Comparison of ENCODE assay signal across 21 cellular contexts in genomic region chr17:43533699-43534098, GRCh38. TPM values are rescaled to one million over a fixed set of nuclear protein-coding genes. Genes with fewer than 3 reads are reported as not detected.
DNase-seq lines count a peak whose midpoint lies in the region; ATAC-seq and TF ChIP-seq lines count a peak whose summit lies in the region.
"Had no signal": no experiment of that assay in that cellular context is flagged by ENCODE, and none has a peak within 500 bp of the region (broad histone marks: within the 10 kb centered on the region; RNA-seq: fewer than 3 reads in every experiment).

No MANE protein-coding gene starts in this region.

- H4K20me1 ChIP-seq in PC-3 (ENCODE audit: low read length), result no peaks in the 10 kb centered on the region

- intact Hi-C loops in MCF 10A (cut with micrococcal nuclease) (no loop called here), breast epithelium (cut with DNase I; ENCODE audit: low total_unique reads) (no loop called here), PC-3 (cut with micrococcal nuclease) (no loop called here), aorta (cut with DNase I) (no loop called here)

- TF ChIP-seq CTCF in MCF 10A (IDR thresholded peaks at IDR 0.05; ENCODE audit: unreplicated experiment) (no peak), breast epithelium (IDR thresholded peaks at IDR 0.05) (no peak), PC-3 (conservative IDR thresholded peaks at IDR 0.05; ENCODE audit: low read depth, low read length) (peak; percentile 26; the same call in 1 of the 2 replicates), epithelial cell of proximal tubule (conservative IDR thresholded peaks at IDR 0.05; ENCODE audit: low read depth, low read length) (peak; percentile 6)

- H3K4me3 Mint-ChIP-seq in MCF 10A (ENCODE audit: unreplicated experiment), result no peak overlapping the region
- H3K4me3 Mint-ChIP-seq: CD4-positive, alpha-beta memory T cell had no signal

- H3K36me3 Mint-ChIP-seq in MCF 10A (ENCODE audit: insufficient read depth, unreplicated experiment), result peaks cover under 1% of the 10 kb centered on the region

- no peaks in the 10 kb centered on the region for H3F3A ChIP-seq in PC-3 (ENCODE audit: low read length, unreplicated experiment)

- no peak overlapping the region for H3K9ac ChIP-seq in PC-3 (ENCODE audit: low read length)
- H3K9ac ChIP-seq: BLaER1 had no signal

- BruUV-seq in MCF 10A (replicated peaks; lab: Mats Ljungman, UMichigan) (no TSS peak), PC-3 (replicated peaks; lab: Mats Ljungman, UMichigan) (no TSS peak)

- H3K9me3 ChIP-seq in breast epithelium (no peaks in the 10 kb centered on the region), PC-3 (ENCODE audit: low read length) (no peaks in the 10 kb centered on the region), aorta (ENCODE audit: control insufficient read depth, low read length) (no peaks in the 10 kb centered on the region)
- H3K9me3 ChIP-seq: BLaER1, SJCRH30 had no signal

- H3K4me1 Mint-ChIP-seq in MCF 10A (ENCODE audit: insufficient read depth, unreplicated experiment), result peaks cover 11% of the 10 kb centered on the region

- DNase-seq in MCF 10A (ENCODE audit: unreplicated experiment), result no peak
- DNase-seq in breast epithelium (ENCODE audit: low spot score in 2 of 2), result no peak
- no peak for DNase-seq in PC-3
- no peak for DNase-seq in epithelial cell of proximal tubule (ENCODE audit: low read depth)
- peak in 1 of 2 donors; percentile 51 for DNase-seq in aorta
- no peak for DNase-seq in retina
- DNase-seq in epidermal melanocyte (ENCODE audit: insufficient read length, low spot score), result no peak
- DNase-seq: 8988T; CD4-positive, alpha-beta memory T cell; DMS53; KG1; MV-4-11; NCI-H1417 treated with DMSO at 0.1 percent for 48 hours; NCI-H187 treated with DMSO at 0.1 percent for 48 hours; NCI-H2227 treated with DMSO at 0.1 percent for 48 hours; NCI-H510A treated with DMSO at 0.1 percent for 48 hours; NCI-H774; OCI-M1; SJCRH30 had no signal

- WGBS in aorta, 2 donors, result 99% methylated on average over 4 of the region's 4 CpGs

- no peak overlapping the region for H3K4me3 ChIP-seq in breast epithelium
- no peak overlapping the region for H3K4me3 ChIP-seq in PC-3 (ENCODE audit: low read length)
- no peak overlapping the region for H3K4me3 ChIP-seq in epithelial cell of proximal tubule (ENCODE audit: low read depth, low read length)
- H3K4me3 ChIP-seq in aorta (ENCODE audit: low read length in 2 of 2), result no peak overlapping the region
- H3K4me3 ChIP-seq: BLaER1, SJCRH30 had no signal

- H3K79me2 ChIP-seq in PC-3 (ENCODE audit: low read length), result no peaks in the 10 kb centered on the region

- H3K9me3 Mint-ChIP-seq in MCF 10A (ENCODE audit: unreplicated experiment), result no peaks in the 10 kb centered on the region

- CTCF ChIA-PET in MCF 10A (lab: Yijun Ruan, JAX), result interaction anchor here (0.8 to 2.2 kb wide), 4 partner anchors 10 to 233 kb away, joined by 3 to 7 read pairs (median 4); no protein-coding TSS in a partner anchor
- CTCF ChIA-PET in PC-3 (lab: Charles Lee), result no interaction called here

- H2AFZ ChIP-seq in PC-3 (ENCODE audit: low read length), result no peak overlapping the region

- ATAC-seq in PC-3 (no peak; the same call in 1 of the 2 replicates), aorta (ENCODE audit: low FRiP score) (peak; percentile 9), GM18861 (IDR thresholded peaks at IDR 0.05; ENCODE audit: unreplicated experiment) (no peak)

- no peaks in the 10 kb centered on the region for H3K27me3 Mint-ChIP-seq in MCF 10A (ENCODE audit: insufficient read depth, unreplicated experiment)
- H3K27me3 Mint-ChIP-seq: CD4-positive, alpha-beta memory T cell had no signal

- POLR2A ChIA-PET in MCF 10A (lab: Yijun Ruan, JAX) (no interaction called here), PC-3 (lab: Charles Lee; ENCODE audit: unreplicated experiment) (no interaction called here)

- peaks cover 0 to 5% of the 10 kb centered on the region in 2 donors for H3K4me1 ChIP-seq in breast epithelium
- peaks cover 12% of the 10 kb centered on the region for H3K4me1 ChIP-seq in PC-3 (ENCODE audit: insufficient read depth, low read length)
- no peaks in the 10 kb centered on the region for H3K4me1 ChIP-seq in aorta (ENCODE audit: control insufficient read depth in 1 of 2, insufficient read depth in 2 of 2, low read length in 2 of 2)

- no peaks in the 10 kb centered on the region for H3K9me2 ChIP-seq in PC-3 (replicated peaks; ENCODE audit: low read length)

- no peaks in the 10 kb centered on the region for H3K36me3 ChIP-seq in breast epithelium
- peaks cover 25% of the 10 kb centered on the region; the same call in 1 of the 2 replicates for H3K36me3 ChIP-seq in PC-3 (ENCODE audit: low read depth, low read length)
- H3K36me3 ChIP-seq in aorta (ENCODE audit: control insufficient read depth in 1 of 2, insufficient read depth in 2 of 2, low read length in 1 of 2), result no peaks in the 10 kb centered on the region
- H3K36me3 ChIP-seq: SJCRH30 had no signal

- no peak overlapping the region for H3K4me2 ChIP-seq in PC-3 (ENCODE audit: low read length)
- H3K4me2 ChIP-seq: BLaER1 had no signal

- TF ChIP-seq POLR2A in breast epithelium (IDR thresholded peaks at IDR 0.05), result no peak

- H3K27me3 ChIP-seq in breast epithelium, result no peaks in the 10 kb centered on the region
- H3K27me3 ChIP-seq in PC-3 (ENCODE audit: low read length), result no peaks in the 10 kb centered on the region
- no peaks in the 10 kb centered on the region for H3K27me3 ChIP-seq in aorta (ENCODE audit: control insufficient read depth in 1 of 2, insufficient read depth in 2 of 2, low read length in 1 of 2)
- H3K27me3 ChIP-seq: BLaER1, SJCRH30 had no signal

- peak overlapping the region; percentile 47 for H3K27ac Mint-ChIP-seq in MCF 10A (ENCODE audit: low read depth, unreplicated experiment)

- H3K27ac ChIP-seq in breast epithelium, result no peak overlapping the region
- H3K27ac ChIP-seq in PC-3 (ENCODE audit: low read length), result no peak overlapping the region
- no peak overlapping the region for H3K27ac ChIP-seq in aorta (ENCODE audit: low read depth in 1 of 2, low read length in 2 of 2)
- H3K27ac ChIP-seq: BLaER1, SJCRH30 had no signal

RNA-seq across cellular contexts. Expression of gene ETV4, which starts 12.4 kb away (rescaled TPM):
- total RNA-seq in MCF 10A (2022) (23.5 and 31.6 TPM in 2 replicates), breast epithelium (1 to 10 TPM in 2 of 3 donors, not detected in 1; 2.0 to 2.9 TPM), PC-3 (2014; rRNA removed) (143 and 147 TPM in 2 replicates), epithelial cell of proximal tubule (48.3 and 63.9 TPM in 2 replicates), aorta (1 to 10 TPM; 1.1 to 2.3 TPM)
- polyA plus RNA-seq in aorta, result 1 to 10 TPM in 1 of 2 donors, under 1 TPM in 1; 0.50 to 5.8 TPM
- total RNA-seq: CD4-positive, alpha-beta memory T cell had no signal
- polyA plus RNA-seq: CD4-positive, alpha-beta memory T cell had no signal

RNA-seq across cellular contexts. Expression of gene DHX8, which starts 49.9 kb away (rescaled TPM):
- 56.9 and 62.1 TPM in 2 replicates for total RNA-seq in MCF 10A (2022)
- 10 to 100 TPM; 32.5 to 44.1 (median 42.0) TPM for total RNA-seq in breast epithelium
- total RNA-seq in PC-3 (2014; rRNA removed), result 34.5 and 41.9 TPM in 2 replicates
- total RNA-seq in epithelial cell of proximal tubule, result 25.8 and 26.6 TPM in 2 replicates
- total RNA-seq in aorta, result 10 to 100 TPM; 42.7 to 45.3 TPM
- polyA plus RNA-seq in aorta, result 10 to 100 TPM in 1 of 2 donors, 1 to 10 TPM in 1; 7.1 to 24.0 TPM

Comparison
In these comparisons a context has a peak if more than half of its experiments do, and no peak if none do; other contexts are left out.
1. CTCF ChIP-seq: peak in PC-3 (single experiment) and epithelial cell of proximal tubule (single experiment); none in MCF 10A (single experiment) and breast epithelium (0 of 3).